In genomic region chr17:38352245-38353083, GRCh38 we compare ENCODE assay signal across 8 cellular contexts. TPM values are rescaled to one million over a fixed set of nuclear protein-coding genes. Genes with fewer than 3 reads are reported as not detected.
A peak's percentile ranks its signal among the peaks of the same experiment; 100 is the strongest.
DNase-seq lines count a peak whose midpoint lies in the region; ATAC-seq, FAIRE-seq and TF ChIP-seq lines count a peak whose summit lies in the region.

No MANE protein-coding gene starts in this region.

- FAIRE-seq in HepG2 (lab: Jason Lieb, UNC) = no peak

- no peak for TF ChIP-seq RAD21 in HepG2 (CRISPR knock-in tag; IDR thresholded peaks at IDR 0.05)

- no TSS peak for BruUV-seq in HepG2 (replicated peaks; lab: Mats Ljungman, UMichigan)

- DNase-seq in GM10248 (ENCODE audit: extremely low spot score) (peak; percentile 37), SW480 (ENCODE audit: low spot score) (peak; percentile 36), HepG2 (ENCODE audit: low spot score) (no peak), NCI-H187 treated with DMSO at 0.1 percent for 48 hours (lab: John Stamatoyannopoulos, UW) (no peak), NCI-H1694 (lab: John Stamatoyannopoulos, UW) (no peak)
- DNase-seq in stimulated activated CD8-positive, alpha-beta memory T cell treated with anti-CD3 and anti-CD28 coated beads, Interleukin-4, amount 100 ng/mL, for 48 hours = peak; percentile 42

- H3K9me3 ChIP-seq in HepG2 (ENCODE audit: low read length) = no peaks in the 10 kb centered on the region

- no peak for TF ChIP-seq POLR2A in HepG2 (IDR thresholded peaks at IDR 0.05; ENCODE audit: insufficient read depth in 1 of 2, low read depth in 2 of 2, low read length in 2 of 2)

- H3K4me1 ChIP-seq in HepG2 (ENCODE audit: insufficient read depth, low read length) = peaks cover 71% of the 10 kb centered on the region

- no peak overlapping the region for H2AFZ ChIP-seq in HepG2 (ENCODE audit: low read length)

- ATAC-seq in HG02588 (IDR thresholded peaks at IDR 0.05; ENCODE audit: unreplicated experiment) = peak; percentile 9
- peak; percentile 47 for ATAC-seq in HepG2

- TF ChIP-seq EP300 in HepG2 (IDR thresholded peaks at IDR 0.05; ENCODE audit: low read depth in 2 of 2, low read length in 2 of 2) (no peak), HepG2 (CRISPR knock-in tag; IDR thresholded peaks at IDR 0.05; ENCODE audit: borderline replicate concordance) (no peak)

- in situ Hi-C loops in HepG2 (cut with HindIII; ENCODE audit: extremely low pct_ligation_motif_present, low pct_unique_long_range_greater_than_20kb) = no loop called here

- H3K4me3 ChIP-seq in HepG2 (replicated peaks in 1 of 3; ENCODE audit: insufficient read depth in 1 of 3, low read depth in 2 of 3, low read length in 3 of 3) = peak overlapping the region; percentile 91 to 95 (median 94)

- WGBS in HepG2 (ENCODE audit: low lambda C conversion rate) = 1% methylated on average over 31 of the region's 72 CpGs

- intact Hi-C loops in HepG2 (cut with micrococcal nuclease; ENCODE audit: unreplicated experiment) = no loop called here

- H3K4me2 ChIP-seq in HepG2 (ENCODE audit: low read depth, low read length) = peak overlapping the region; percentile 94

- H4K20me1 ChIP-seq in HepG2 (ENCODE audit: insufficient read depth, low read length) = peaks cover 17% of the 10 kb centered on the region; the same call in 1 of the 2 replicates

- no peaks in the 10 kb centered on the region for H3K36me3 ChIP-seq in HepG2 (replicated peaks in 1 of 2; ENCODE audit: control insufficient read depth in 1 of 2, insufficient read depth in 2 of 2, low read length in 2 of 2)

- H3K27ac ChIP-seq in cingulate gyrus (ENCODE audit: low read depth, low read length) = peak overlapping the region; percentile 47
- peak overlapping the region; percentile 58 for H3K27ac ChIP-seq in HepG2 (ENCODE audit: extremely low read length, insufficient read depth, low read length)

- H3K9ac ChIP-seq in HepG2 (ENCODE audit: insufficient read depth, low read depth, low read length) = peak overlapping the region; percentile 77

- CTCF ChIA-PET in GM10248 (lab: Yijun Ruan, JAX) (interaction anchor here (0.9 to 14.6 kb wide), 9 partner anchors 11 to 133 kb away, joined by 3 to 282 read pairs (median 12); no protein-coding TSS in a partner anchor), HepG2 (lab: Yijun Ruan, JAX; ENCODE audit: low intra/inter-chr PET ratio, low total read pairs) (interaction anchor here (4.0 kb wide), 1 partner anchor 62 kb away, joined by 51 read pairs; no protein-coding TSS in a partner anchor)

- peaks cover 46% of the 10 kb centered on the region for H3K79me2 ChIP-seq in HepG2 (ENCODE audit: insufficient read depth, low read length)

- H3K27me3 ChIP-seq in HepG2 (ENCODE audit: control insufficient read depth in 1 of 2, insufficient read depth in 2 of 2, low read length in 2 of 2) = no peaks in the 10 kb centered on the region; a peak in 1 of 5 replicates

- POLR2A ChIA-PET in GM10248 (lab: Yijun Ruan, JAX) (interaction anchor here (0.6 to 1.2 kb wide), 2 partner anchors 14 to 1113 kb away, joined by 3 to 5 read pairs; no protein-coding TSS in a partner anchor), HepG2 (lab: Yijun Ruan, JAX) (interaction anchor here (0.9 to 6.8 kb wide), 6 partner anchors 7 to 262 kb away, joined by 3 to 158 read pairs (median 6); no protein-coding TSS in a partner anchor)

- TF ChIP-seq CTCF in GM10248 (IDR thresholded peaks at IDR 0.05; ENCODE audit: control extremely low read depth, extremely low read depth, low read depth, missing control alignments) (no peak), HepG2 (CRISPR knock-in tag; IDR thresholded peaks at IDR 0.05) (no peak)

RNA-seq across cellular contexts. Expression of gene SOCS7, which starts 0.8 kb away (rescaled TPM):
- total RNA-seq in HepG2 (2016; rRNA removed; fragmentation: Illumina TruSeq; extraction: Trizol) = 24.0 and 24.2 TPM in 2 replicates
- total RNA-seq in HepG2 (2016; cell fraction: cytosol; rRNA removed; fragmentation: Illumina TruSeq; extraction: Trizol; ENCODE audit: low read depth) = 19.2 and 21.2 TPM in 2 replicates
- total RNA-seq in HepG2 (2016; cell fraction: insoluble cytoplasmic fraction; rRNA removed; fragmentation: Illumina TruSeq; extraction: Trizol) = 20.1 and 23.6 TPM in 2 replicates
- total RNA-seq in HepG2 (2016; cell fraction: membrane; rRNA removed; fragmentation: Illumina TruSeq; extraction: Trizol) = 13.4 and 14.5 TPM in 2 replicates
- 17.8 and 25.0 TPM in 2 replicates for total RNA-seq in HepG2 (2016; cell fraction: nucleus; rRNA removed; fragmentation: Illumina TruSeq; extraction: Trizol)
- 17.8 and 19.2 TPM in 2 replicates for polyA plus RNA-seq in HepG2 (2011; rRNA removed)
- 11.8 and 11.9 TPM in 2 replicates for polyA plus RNA-seq in HepG2 (2011; cell fraction: cytosol; rRNA removed)
- 26.2 and 27.3 TPM in 2 replicates for polyA plus RNA-seq in HepG2 (2011; cell fraction: nucleus; rRNA removed)
- 18.6 and 19.8 TPM in 2 replicates for polyA plus RNA-seq in HepG2 (2012)
- polyA plus RNA-seq in HepG2 (2016; cell fraction: cytosol; fragmentation: Illumina TruSeq; extraction: Trizol; ENCODE audit: low read depth) = 2.0 and 3.0 TPM in 2 replicates
- 11.1 and 12.4 TPM in 2 replicates for polyA plus RNA-seq in HepG2 (2016; cell fraction: insoluble cytoplasmic fraction; fragmentation: Illumina TruSeq; extraction: Trizol; ENCODE audit: low read depth)
- 4.1 and 5.3 TPM in 2 replicates for polyA plus RNA-seq in HepG2 (2016; cell fraction: membrane; fragmentation: Illumina TruSeq; extraction: Trizol; ENCODE audit: low read depth)
- 26.3 and 28.1 TPM in 2 replicates for polyA plus RNA-seq in HepG2 (2016; cell fraction: nucleus; fragmentation: Illumina TruSeq; extraction: Trizol; ENCODE audit: insufficient read depth, low read depth)
- 39.7 and 48.1 TPM in 2 replicates for polyA minus RNA-seq in HepG2 (2011; rRNA and poly(A)+ RNA removed; ENCODE audit: low replicate concordance)
- 14.7 and 15.5 TPM in 2 replicates for polyA minus RNA-seq in HepG2 (2011; cell fraction: cytosol; rRNA and poly(A)+ RNA removed)
- polyA minus RNA-seq in HepG2 (2011; cell fraction: nucleus; rRNA and poly(A)+ RNA removed) = 24.3 and 29.0 TPM in 2 replicates

RNA-seq across cellular contexts. Expression of gene GPR179, which starts 8.7 kb away (rescaled TPM):
- total RNA-seq in HepG2 (2016; rRNA removed; fragmentation: Illumina TruSeq; extraction: Trizol) = 0.07 TPM in 1 of 2 replicates, not detected in the other
- not detected in 2 replicates for total RNA-seq in HepG2 (2016; cell fraction: cytosol; rRNA removed; fragmentation: Illumina TruSeq; extraction: Trizol; ENCODE audit: low read depth)
- total RNA-seq in HepG2 (2016; cell fraction: insoluble cytoplasmic fraction; rRNA removed; fragmentation: Illumina TruSeq; extraction: Trizol) = 0.02 TPM in 1 of 2 replicates, not detected in the other
- not detected in 2 replicates for total RNA-seq in HepG2 (2016; cell fraction: membrane; rRNA removed; fragmentation: Illumina TruSeq; extraction: Trizol)
- total RNA-seq in HepG2 (2016; cell fraction: nucleus; rRNA removed; fragmentation: Illumina TruSeq; extraction: Trizol) = 0.13 TPM in 1 of 2 replicates, not detected in the other
- polyA plus RNA-seq in HepG2 (2011; rRNA removed) = 0.03 and 0.08 TPM in 2 replicates
- polyA plus RNA-seq in HepG2 (2011; cell fraction: cytosol; rRNA removed) = 0.01 and 0.04 TPM in 2 replicates
- 0.14 and 0.16 TPM in 2 replicates for polyA plus RNA-seq in HepG2 (2011; cell fraction: nucleus; rRNA removed)
- polyA plus RNA-seq in HepG2 (2012) = 0.04 and 0.08 TPM in 2 replicates
- not detected in 2 replicates for polyA plus RNA-seq in HepG2 (2016; cell fraction: cytosol; fragmentation: Illumina TruSeq; extraction: Trizol; ENCODE audit: low read depth)
- not detected in 2 replicates for polyA plus RNA-seq in HepG2 (2016; cell fraction: insoluble cytoplasmic fraction; fragmentation: Illumina TruSeq; extraction: Trizol; ENCODE audit: low read depth)
- polyA plus RNA-seq in HepG2 (2016; cell fraction: membrane; fragmentation: Illumina TruSeq; extraction: Trizol; ENCODE audit: low read depth) = not detected in 2 replicates
- polyA plus RNA-seq in HepG2 (2016; cell fraction: nucleus; fragmentation: Illumina TruSeq; extraction: Trizol; ENCODE audit: insufficient read depth, low read depth) = 0.09 TPM in 1 of 2 replicates, not detected in the other
- polyA minus RNA-seq in HepG2 (2011; rRNA and poly(A)+ RNA removed; ENCODE audit: low replicate concordance) = 0.05 and 0.06 TPM in 2 replicates
- 0.10 TPM in 1 of 2 replicates, not detected in the other for polyA minus RNA-seq in HepG2 (2011; cell fraction: cytosol; rRNA and poly(A)+ RNA removed)
- polyA minus RNA-seq in HepG2 (2011; cell fraction: nucleus; rRNA and poly(A)+ RNA removed) = 0.12 TPM in 1 of 2 replicates, not detected in the other

RNA-seq across cellular contexts. Expression of gene MRPL45, which starts 55.5 kb away (rescaled TPM):
- 89.5 and 130 TPM in 2 replicates for total RNA-seq in HepG2 (2016; rRNA removed; fragmentation: Illumina TruSeq; extraction: Trizol)
- 39.9 and 40.5 TPM in 2 replicates for total RNA-seq in HepG2 (2016; cell fraction: cytosol; rRNA removed; fragmentation: Illumina TruSeq; extraction: Trizol; ENCODE audit: low read depth)
- 89.7 and 136 TPM in 2 replicates for total RNA-seq in HepG2 (2016; cell fraction: insoluble cytoplasmic fraction; rRNA removed; fragmentation: Illumina TruSeq; extraction: Trizol)
- 92.4 and 101 TPM in 2 replicates for total RNA-seq in HepG2 (2016; cell fraction: membrane; rRNA removed; fragmentation: Illumina TruSeq; extraction: Trizol)
- total RNA-seq in HepG2 (2016; cell fraction: nucleus; rRNA removed; fragmentation: Illumina TruSeq; extraction: Trizol) = 47.1 and 50.4 TPM in 2 replicates
- 124 and 157 TPM in 2 replicates for polyA plus RNA-seq in HepG2 (2011; rRNA removed)
- 121 and 150 TPM in 2 replicates for polyA plus RNA-seq in HepG2 (2011; cell fraction: cytosol; rRNA removed)
- 27.4 and 36.1 TPM in 2 replicates for polyA plus RNA-seq in HepG2 (2011; cell fraction: nucleus; rRNA removed)
- 95.8 and 105 TPM in 2 replicates for polyA plus RNA-seq in HepG2 (2012)
- polyA plus RNA-seq in HepG2 (2016; cell fraction: cytosol; fragmentation: Illumina TruSeq; extraction: Trizol; ENCODE audit: low read depth) = 55.8 and 62.5 TPM in 2 replicates
- 191 and 196 TPM in 2 replicates for polyA plus RNA-seq in HepG2 (2016; cell fraction: insoluble cytoplasmic fraction; fragmentation: Illumina TruSeq; extraction: Trizol; ENCODE audit: low read depth)
- polyA plus RNA-seq in HepG2 (2016; cell fraction: membrane; fragmentation: Illumina TruSeq; extraction: Trizol; ENCODE audit: low read depth) = 108 and 122 TPM in 2 replicates
- polyA plus RNA-seq in HepG2 (2016; cell fraction: nucleus; fragmentation: Illumina TruSeq; extraction: Trizol; ENCODE audit: insufficient read depth, low read depth) = 78.5 and 84.6 TPM in 2 replicates
- polyA minus RNA-seq in HepG2 (2011; rRNA and poly(A)+ RNA removed; ENCODE audit: low replicate concordance) = 71.4 and 88.7 TPM in 2 replicates
- 60.8 and 62.0 TPM in 2 replicates for polyA minus RNA-seq in HepG2 (2011; cell fraction: cytosol; rRNA and poly(A)+ RNA removed)
- 30.0 and 40.5 TPM in 2 replicates for polyA minus RNA-seq in HepG2 (2011; cell fraction: nucleus; rRNA and poly(A)+ RNA removed)

Comparison
In these comparisons a context has a peak if more than half of its experiments do, and no peak if none do; other contexts are left out.
1. DNase-seq: peak in GM10248 (single experiment), SW480 (single experiment) and stimulated activated CD8-positive, alpha-beta memory T cell treated with anti-CD3 and anti-CD28 coated beads, Interleukin-4, amount 100 ng/mL, for 48 hours (single experiment); none in HepG2 (single experiment), NCI-H187 treated with DMSO at 0.1 percent for 48 hours (single experiment) and NCI-H1694 (single experiment).